In the genomic region with DNA sequence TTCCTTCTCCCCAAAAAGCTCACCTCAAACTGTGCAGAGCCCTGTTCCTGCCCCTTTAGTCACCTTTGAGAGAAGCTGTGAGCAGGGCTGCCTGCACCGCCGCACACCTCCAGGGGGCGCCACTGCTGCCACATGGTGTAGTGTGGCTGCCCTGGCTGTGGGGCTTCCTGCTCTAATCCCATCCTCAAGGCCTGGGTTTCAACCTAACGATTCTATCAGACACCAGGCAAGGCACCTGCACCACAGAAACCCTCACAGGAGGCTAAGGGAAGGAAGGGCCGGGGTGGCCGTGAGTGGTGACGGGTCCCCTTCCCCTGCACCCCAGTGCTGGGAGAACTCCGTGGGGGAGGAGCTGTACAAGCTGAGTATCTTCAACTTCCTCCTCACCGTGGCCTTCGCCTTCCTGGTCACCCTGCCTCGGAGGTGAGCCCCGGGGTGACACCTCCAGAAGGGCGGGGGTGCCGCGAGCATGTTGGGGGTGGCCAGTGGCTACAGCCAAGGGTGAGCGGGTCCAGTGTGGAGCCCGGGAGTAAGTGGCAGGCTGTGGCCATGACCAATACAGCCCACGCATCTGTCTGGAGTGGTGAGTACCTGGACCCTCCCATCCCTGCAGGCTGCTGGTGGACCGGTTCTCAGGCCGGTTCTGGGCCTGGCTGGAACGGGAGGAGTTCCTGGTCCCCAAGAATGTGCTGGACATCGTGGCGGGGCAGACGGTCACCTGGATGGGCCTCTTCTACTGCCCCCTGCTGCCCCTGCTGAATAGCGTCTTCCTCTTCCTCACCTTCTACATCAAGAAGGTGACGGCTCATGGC, we compare ENCODE assay signal across 8 cellular contexts. TPM values are rescaled to one million over a fixed set of nuclear protein-coding genes. Genes with fewer than 3 reads are reported as not detected.
DNase-seq lines count a peak whose midpoint lies in the region; ATAC-seq, FAIRE-seq and TF ChIP-seq lines count a peak whose summit lies in the region.

No MANE protein-coding gene starts in this region.

- H3K27ac Mint-ChIP-seq in CD14-positive monocyte, result peak overlapping the region in 2 of 7 donors; percentile 41 to 49

- TF ChIP-seq EP300 in HepG2 (IDR thresholded peaks at IDR 0.05; ENCODE audit: low read depth in 2 of 2, low read length in 2 of 2), result no peak
- TF ChIP-seq EP300 in HepG2 (CRISPR knock-in tag; IDR thresholded peaks at IDR 0.05; ENCODE audit: borderline replicate concordance), result no peak

- no peaks in the 10 kb centered on the region for H3K36me3 ChIP-seq in HepG2 (replicated peaks in 1 of 2; ENCODE audit: control insufficient read depth in 1 of 2, insufficient read depth in 2 of 2, low read length in 2 of 2)
- H3K36me3 ChIP-seq in vagina, result no peaks in the 10 kb centered on the region

- ATAC-seq in HepG2 (peak; percentile 7), HG02970 (IDR thresholded peaks at IDR 0.05; ENCODE audit: low FRiP score, unreplicated experiment) (no peak)

- H3K4me3 Mint-ChIP-seq in CD14-positive monocyte, result peak overlapping the region in 1 of 2 donors; percentile 51

- H3K4me2 ChIP-seq in HepG2 (ENCODE audit: low read depth, low read length), result peak overlapping the region; percentile 77

- in situ Hi-C loops in HepG2 (cut with HindIII; ENCODE audit: extremely low pct_ligation_motif_present, low pct_unique_long_range_greater_than_20kb), result no loop called here

- peak; percentile 73 for DNase-seq in CD14-positive monocyte (ENCODE audit: low spot score)
- peak; percentile 63 for DNase-seq in KG1 (lab: John Stamatoyannopoulos, UW)
- peak; percentile 72 to 76 for DNase-seq in activated T-cell treated with anti-CD3 and anti-CD28 coated beads, Interleukin-2, amount 50 U/mL, for 48 hours
- no peak for DNase-seq in HepG2 (ENCODE audit: low spot score)
- DNase-seq in vagina (ENCODE audit: extremely low spot score in 2 of 2), result no peak
- DNase-seq in NCI-H2196 (lab: John Stamatoyannopoulos, UW; ENCODE audit: unreplicated experiment), result no peak
- DNase-seq in GM19239 (ENCODE audit: insufficient read length, low spot score), result no peak

- TF ChIP-seq CTCF in CD14-positive monocyte (IDR thresholded peaks at IDR 0.05) (peak; percentile 72), HepG2 (CRISPR knock-in tag; IDR thresholded peaks at IDR 0.05) (peak; percentile 87), vagina (IDR thresholded peaks at IDR 0.05) (no peak)

- no peaks in the 10 kb centered on the region for H3K9me3 Mint-ChIP-seq in CD14-positive monocyte

- 20% methylated on average over 18 of the region's 26 CpGs for WGBS in HepG2 (ENCODE audit: low lambda C conversion rate)

- H3K9ac ChIP-seq in HepG2 (ENCODE audit: insufficient read depth, low read depth, low read length), result peak overlapping the region; percentile 41

- no peaks in the 10 kb centered on the region for H3K9me3 ChIP-seq in HepG2 (ENCODE audit: low read length)
- no peaks in the 10 kb centered on the region for H3K9me3 ChIP-seq in vagina

- TF ChIP-seq POLR2A in HepG2 (IDR thresholded peaks at IDR 0.05; ENCODE audit: insufficient read depth in 1 of 2, low read depth in 2 of 2, low read length in 2 of 2) (no peak), vagina (IDR thresholded peaks at IDR 0.05) (no peak)

- H3K4me1 ChIP-seq in HepG2 (ENCODE audit: insufficient read depth, low read length) (peaks cover 97% of the 10 kb centered on the region), vagina (peaks cover 26% of the 10 kb centered on the region)

- H3K79me2 ChIP-seq in HepG2 (ENCODE audit: insufficient read depth, low read length), result no peaks in the 10 kb centered on the region

- peaks cover 0 to 5% (median 0%) of the 10 kb centered on the region in 3 donors for H3K27me3 Mint-ChIP-seq in CD14-positive monocyte (ENCODE audit: low read depth in 3 of 3)

- H3K4me1 Mint-ChIP-seq in CD14-positive monocyte, result peaks cover 76% of the 10 kb centered on the region

- H2AFZ ChIP-seq in HepG2 (ENCODE audit: low read length), result no peak overlapping the region

- TF ChIP-seq RAD21 in HepG2 (CRISPR knock-in tag; IDR thresholded peaks at IDR 0.05), result peak; percentile 56; the same call in 1 of the 2 replicates

- H3K27ac ChIP-seq in HepG2 (ENCODE audit: extremely low read length, insufficient read depth, low read length) (no peak overlapping the region), vagina (no peak overlapping the region)

- no peaks in the 10 kb centered on the region for H4K20me1 ChIP-seq in HepG2 (ENCODE audit: insufficient read depth, low read length)

- H3K27me3 ChIP-seq in HepG2 (ENCODE audit: control insufficient read depth in 1 of 2, insufficient read depth in 2 of 2, low read length in 2 of 2) (peaks cover 5 to 14% of the 10 kb centered on the region in 2 experiments; a peak in 4 of 5 replicates), vagina (no peaks in the 10 kb centered on the region)

- H3K36me3 Mint-ChIP-seq in CD14-positive monocyte, result peaks cover 51 to 70% of the 10 kb centered on the region in 2 donors

- intact Hi-C loops in CD14-positive monocyte (cut with micrococcal nuclease), result loop anchor here in 1 of 2 donors (5.0 kb wide), 1 partner anchor 35 kb away; no protein-coding TSS in a partner anchor
- intact Hi-C loops in HepG2 (cut with micrococcal nuclease; ENCODE audit: unreplicated experiment), result no loop called here
- intact Hi-C loops in vagina (cut with DNase I), result no loop called here

- CTCF ChIA-PET in HepG2 (lab: Yijun Ruan, JAX; ENCODE audit: low intra/inter-chr PET ratio, low total read pairs), result interaction anchor here (0.8 to 1.5 kb wide), 3 partner anchors 20 to 25 kb away, joined by 3 to 6 read pairs (median 4); no protein-coding TSS in a partner anchor

- H3K4me3 ChIP-seq in HepG2 (replicated peaks in 1 of 3; ENCODE audit: insufficient read depth in 1 of 3, low read depth in 2 of 3, low read length in 3 of 3) (peak overlapping the region in 1 of 3 experiments; percentile 59; a peak in 2 of 6 replicates), vagina (no peak overlapping the region)

- POLR2A ChIA-PET in HepG2 (lab: Yijun Ruan, JAX), result interaction anchor here (5.0 kb wide), 1 partner anchor 9 kb away, joined by 57 read pairs; the partner anchor contains the start of gene TMC6

- FAIRE-seq in HepG2 (lab: Jason Lieb, UNC), result no peak
- FAIRE-seq in GM19239 (lab: Jason Lieb, UNC), result no peak

- no TSS peak for BruUV-seq in HepG2 (replicated peaks; lab: Mats Ljungman, UMichigan)

RNA-seq across cellular contexts. Expression of gene TMC8, which starts 7.0 kb away (rescaled TPM):
- polyA plus RNA-seq in CD14-positive monocyte, result 10 to 100 TPM; 13.3 to 15.1 TPM
- total RNA-seq in HepG2 (2016; rRNA removed; fragmentation: Illumina TruSeq; extraction: Trizol), result 0.08 and 0.53 TPM in 2 replicates
- 0.09 and 0.61 TPM in 2 replicates for total RNA-seq in HepG2 (2016; cell fraction: cytosol; rRNA removed; fragmentation: Illumina TruSeq; extraction: Trizol; ENCODE audit: low read depth)
- 0.04 and 0.65 TPM in 2 replicates for total RNA-seq in HepG2 (2016; cell fraction: insoluble cytoplasmic fraction; rRNA removed; fragmentation: Illumina TruSeq; extraction: Trizol)
- 0.83 TPM in 2 replicates for total RNA-seq in HepG2 (2016; cell fraction: membrane; rRNA removed; fragmentation: Illumina TruSeq; extraction: Trizol)
- total RNA-seq in HepG2 (2016; cell fraction: nucleus; rRNA removed; fragmentation: Illumina TruSeq; extraction: Trizol), result 0.85 and 1.9 TPM in 2 replicates
- polyA plus RNA-seq in HepG2 (2011; rRNA removed), result 7.8 and 11.1 TPM in 2 replicates
- 5.7 and 7.7 TPM in 2 replicates for polyA plus RNA-seq in HepG2 (2011; cell fraction: cytosol; rRNA removed)
- polyA plus RNA-seq in HepG2 (2011; cell fraction: nucleus; rRNA removed), result 35.7 and 61.8 TPM in 2 replicates
- 5.3 and 8.8 TPM in 2 replicates for polyA plus RNA-seq in HepG2 (2012)
- 0.12 TPM in 1 of 2 replicates, not detected in the other for polyA plus RNA-seq in HepG2 (2016; cell fraction: cytosol; fragmentation: Illumina TruSeq; extraction: Trizol; ENCODE audit: low read depth)
- 0.13 and 0.74 TPM in 2 replicates for polyA plus RNA-seq in HepG2 (2016; cell fraction: insoluble cytoplasmic fraction; fragmentation: Illumina TruSeq; extraction: Trizol; ENCODE audit: low read depth)
- 0.10 and 0.13 TPM in 2 replicates for polyA plus RNA-seq in HepG2 (2016; cell fraction: membrane; fragmentation: Illumina TruSeq; extraction: Trizol; ENCODE audit: low read depth)
- polyA plus RNA-seq in HepG2 (2016; cell fraction: nucleus; fragmentation: Illumina TruSeq; extraction: Trizol; ENCODE audit: insufficient read depth, low read depth), result 0.76 and 1.7 TPM in 2 replicates
- polyA minus RNA-seq in HepG2 (2011; rRNA and poly(A)+ RNA removed; ENCODE audit: low replicate concordance), result 0.51 and 13.2 TPM in 2 replicates
- polyA minus RNA-seq in HepG2 (2011; cell fraction: cytosol; rRNA and poly(A)+ RNA removed), result 4.5 and 4.8 TPM in 2 replicates
- 12.2 and 14.3 TPM in 2 replicates for polyA minus RNA-seq in HepG2 (2011; cell fraction: nucleus; rRNA and poly(A)+ RNA removed)
- total RNA-seq in vagina, result 24.6 TPM

RNA-seq across cellular contexts. Expression of gene C17orf99, which starts 8.6 kb away (rescaled TPM):
- polyA plus RNA-seq in CD14-positive monocyte, result not detected
- total RNA-seq in HepG2 (2016; rRNA removed; fragmentation: Illumina TruSeq; extraction: Trizol), result 0.22 and 1.7 TPM in 2 replicates
- total RNA-seq in HepG2 (2016; cell fraction: cytosol; rRNA removed; fragmentation: Illumina TruSeq; extraction: Trizol; ENCODE audit: low read depth), result 0.51 and 0.88 TPM in 2 replicates
- 0.84 and 0.86 TPM in 2 replicates for total RNA-seq in HepG2 (2016; cell fraction: insoluble cytoplasmic fraction; rRNA removed; fragmentation: Illumina TruSeq; extraction: Trizol)
- total RNA-seq in HepG2 (2016; cell fraction: membrane; rRNA removed; fragmentation: Illumina TruSeq; extraction: Trizol), result 1.1 and 1.2 TPM in 2 replicates
- total RNA-seq in HepG2 (2016; cell fraction: nucleus; rRNA removed; fragmentation: Illumina TruSeq; extraction: Trizol), result 0.38 and 2.4 TPM in 2 replicates
- 1.9 and 2.8 TPM in 2 replicates for polyA plus RNA-seq in HepG2 (2011; rRNA removed)
- 1.1 and 1.8 TPM in 2 replicates for polyA plus RNA-seq in HepG2 (2011; cell fraction: cytosol; rRNA removed)
- 5.8 and 10.0 TPM in 2 replicates for polyA plus RNA-seq in HepG2 (2011; cell fraction: nucleus; rRNA removed)
- 1.5 and 2.2 TPM in 2 replicates for polyA plus RNA-seq in HepG2 (2012)
- polyA plus RNA-seq in HepG2 (2016; cell fraction: cytosol; fragmentation: Illumina TruSeq; extraction: Trizol; ENCODE audit: low read depth), result 0.23 and 0.46 TPM in 2 replicates
- 0.60 TPM in 1 of 2 replicates, not detected in the other for polyA plus RNA-seq in HepG2 (2016; cell fraction: insoluble cytoplasmic fraction; fragmentation: Illumina TruSeq; extraction: Trizol; ENCODE audit: low read depth)
- 0.59 and 1.1 TPM in 2 replicates for polyA plus RNA-seq in HepG2 (2016; cell fraction: membrane; fragmentation: Illumina TruSeq; extraction: Trizol; ENCODE audit: low read depth)
- 2.4 and 2.9 TPM in 2 replicates for polyA plus RNA-seq in HepG2 (2016; cell fraction: nucleus; fragmentation: Illumina TruSeq; extraction: Trizol; ENCODE audit: insufficient read depth, low read depth)
- polyA minus RNA-seq in HepG2 (2011; rRNA and poly(A)+ RNA removed; ENCODE audit: low replicate concordance), result 0.72 TPM in 1 of 2 replicates, not detected in the other
- polyA minus RNA-seq in HepG2 (2011; cell fraction: cytosol; rRNA and poly(A)+ RNA removed), result not detected in 2 replicates
- polyA minus RNA-seq in HepG2 (2011; cell fraction: nucleus; rRNA and poly(A)+ RNA removed), result 1.5 and 3.1 TPM in 2 replicates
- total RNA-seq in vagina, result not detected

RNA-seq across cellular contexts. Expression of gene TMC6, which starts 9.0 kb away (rescaled TPM):
- polyA plus RNA-seq in CD14-positive monocyte, result 10 to 100 TPM; 60.1 to 79.2 TPM
- total RNA-seq in HepG2 (2016; rRNA removed; fragmentation: Illumina TruSeq; extraction: Trizol), result 20.4 and 48.4 TPM in 2 replicates
- 21.4 and 23.6 TPM in 2 replicates for total RNA-seq in HepG2 (2016; cell fraction: cytosol; rRNA removed; fragmentation: Illumina TruSeq; extraction: Trizol; ENCODE audit: low read depth)
- 19.7 and 47.9 TPM in 2 replicates for total RNA-seq in HepG2 (2016; cell fraction: insoluble cytoplasmic fraction; rRNA removed; fragmentation: Illumina TruSeq; extraction: Trizol)
- 29.0 and 34.4 TPM in 2 replicates for total RNA-seq in HepG2 (2016; cell fraction: membrane; rRNA removed; fragmentation: Illumina TruSeq; extraction: Trizol)
- 47.2 and 55.0 TPM in 2 replicates for total RNA-seq in HepG2 (2016; cell fraction: nucleus; rRNA removed; fragmentation: Illumina TruSeq; extraction: Trizol)
- 99.1 and 118 TPM in 2 replicates for polyA plus RNA-seq in HepG2 (2011; rRNA removed)
- 42.4 and 70.8 TPM in 2 replicates for polyA plus RNA-seq in HepG2 (2011; cell fraction: cytosol; rRNA removed)
- polyA plus RNA-seq in HepG2 (2011; cell fraction: nucleus; rRNA removed), result 648 and 982 TPM in 2 replicates
- 45.7 and 50.3 TPM in 2 replicates for polyA plus RNA-seq in HepG2 (2012)
- 8.9 and 10.6 TPM in 2 replicates for polyA plus RNA-seq in HepG2 (2016; cell fraction: cytosol; fragmentation: Illumina TruSeq; extraction: Trizol; ENCODE audit: low read depth)
- polyA plus RNA-seq in HepG2 (2016; cell fraction: insoluble cytoplasmic fraction; fragmentation: Illumina TruSeq; extraction: Trizol; ENCODE audit: low read depth), result 16.1 and 17.9 TPM in 2 replicates
- 18.2 and 19.0 TPM in 2 replicates for polyA plus RNA-seq in HepG2 (2016; cell fraction: membrane; fragmentation: Illumina TruSeq; extraction: Trizol; ENCODE audit: low read depth)
- 126 and 147 TPM in 2 replicates for polyA plus RNA-seq in HepG2 (2016; cell fraction: nucleus; fragmentation: Illumina TruSeq; extraction: Trizol; ENCODE audit: insufficient read depth, low read depth)
- 23.3 and 152 TPM in 2 replicates for polyA minus RNA-seq in HepG2 (2011; rRNA and poly(A)+ RNA removed; ENCODE audit: low replicate concordance)
- 48.9 and 63.1 TPM in 2 replicates for polyA minus RNA-seq in HepG2 (2011; cell fraction: cytosol; rRNA and poly(A)+ RNA removed)
- polyA minus RNA-seq in HepG2 (2011; cell fraction: nucleus; rRNA and poly(A)+ RNA removed), result 92.6 and 109 TPM in 2 replicates
- total RNA-seq in vagina, result 64.8 TPM

RNA-seq across cellular contexts. Expression of gene SYNGR2, which starts 30.8 kb away (rescaled TPM):
- polyA plus RNA-seq in CD14-positive monocyte (100 to 1,000 TPM; 350 to 402 TPM), HepG2 (2011; rRNA removed) (170 and 192 TPM in 2 replicates)
- total RNA-seq in HepG2 (2016; rRNA removed; fragmentation: Illumina TruSeq; extraction: Trizol) (28.7 and 46.7 TPM in 2 replicates), vagina (82.3 TPM)
- 15.8 and 18.7 TPM in 2 replicates for total RNA-seq in HepG2 (2016; cell fraction: cytosol; rRNA removed; fragmentation: Illumina TruSeq; extraction: Trizol; ENCODE audit: low read depth)
- 21.7 and 51.0 TPM in 2 replicates for total RNA-seq in HepG2 (2016; cell fraction: insoluble cytoplasmic fraction; rRNA removed; fragmentation: Illumina TruSeq; extraction: Trizol)
- total RNA-seq in HepG2 (2016; cell fraction: membrane; rRNA removed; fragmentation: Illumina TruSeq; extraction: Trizol), result 31.9 and 34.8 TPM in 2 replicates
- 43.0 and 51.6 TPM in 2 replicates for total RNA-seq in HepG2 (2016; cell fraction: nucleus; rRNA removed; fragmentation: Illumina TruSeq; extraction: Trizol)
- 200 and 244 TPM in 2 replicates for polyA plus RNA-seq in HepG2 (2011; cell fraction: cytosol; rRNA removed)
- 116 and 129 TPM in 2 replicates for polyA plus RNA-seq in HepG2 (2011; cell fraction: nucleus; rRNA removed)
- 52.7 and 59.2 TPM in 2 replicates for polyA plus RNA-seq in HepG2 (2012)
- 35.1 and 40.6 TPM in 2 replicates for polyA plus RNA-seq in HepG2 (2016; cell fraction: cytosol; fragmentation: Illumina TruSeq; extraction: Trizol; ENCODE audit: low read depth)
- 52.5 and 60.0 TPM in 2 replicates for polyA plus RNA-seq in HepG2 (2016; cell fraction: insoluble cytoplasmic fraction; fragmentation: Illumina TruSeq; extraction: Trizol; ENCODE audit: low read depth)
- polyA plus RNA-seq in HepG2 (2016; cell fraction: membrane; fragmentation: Illumina TruSeq; extraction: Trizol; ENCODE audit: low read depth), result 62.1 and 68.8 TPM in 2 replicates
- 160 and 166 TPM in 2 replicates for polyA plus RNA-seq in HepG2 (2016; cell fraction: nucleus; fragmentation: Illumina TruSeq; extraction: Trizol; ENCODE audit: insufficient read depth, low read depth)
- 231 and 401 TPM in 2 replicates for polyA minus RNA-seq in HepG2 (2011; rRNA and poly(A)+ RNA removed; ENCODE audit: low replicate concordance)
- 73.3 and 75.3 TPM in 2 replicates for polyA minus RNA-seq in HepG2 (2011; cell fraction: cytosol; rRNA and poly(A)+ RNA removed)
- polyA minus RNA-seq in HepG2 (2011; cell fraction: nucleus; rRNA and poly(A)+ RNA removed), result 23.0 and 28.7 TPM in 2 replicates

RNA-seq across cellular contexts. Expression of gene TK1, which starts 49.3 kb away (rescaled TPM):
- polyA plus RNA-seq in CD14-positive monocyte, result 1 to 10 TPM; 1.4 to 2.0 TPM
- total RNA-seq in HepG2 (2016; rRNA removed; fragmentation: Illumina TruSeq; extraction: Trizol), result 96.0 and 114 TPM in 2 replicates
- 20.1 and 22.9 TPM in 2 replicates for total RNA-seq in HepG2 (2016; cell fraction: cytosol; rRNA removed; fragmentation: Illumina TruSeq; extraction: Trizol; ENCODE audit: low read depth)
- 95.6 and 109 TPM in 2 replicates for total RNA-seq in HepG2 (2016; cell fraction: insoluble cytoplasmic fraction; rRNA removed; fragmentation: Illumina TruSeq; extraction: Trizol)
- 30.2 and 33.7 TPM in 2 replicates for total RNA-seq in HepG2 (2016; cell fraction: membrane; rRNA removed; fragmentation: Illumina TruSeq; extraction: Trizol)
- total RNA-seq in HepG2 (2016; cell fraction: nucleus; rRNA removed; fragmentation: Illumina TruSeq; extraction: Trizol), result 38.0 and 39.0 TPM in 2 replicates
- polyA plus RNA-seq in HepG2 (2011; rRNA removed), result 33.2 and 45.0 TPM in 2 replicates
- polyA plus RNA-seq in HepG2 (2011; cell fraction: cytosol; rRNA removed), result 36.3 and 78.7 TPM in 2 replicates
- polyA plus RNA-seq in HepG2 (2011; cell fraction: nucleus; rRNA removed), result 27.9 and 41.4 TPM in 2 replicates
- polyA plus RNA-seq in HepG2 (2012), result 15.9 and 24.5 TPM in 2 replicates
- 18.4 and 18.5 TPM in 2 replicates for polyA plus RNA-seq in HepG2 (2016; cell fraction: cytosol; fragmentation: Illumina TruSeq; extraction: Trizol; ENCODE audit: low read depth)
- 130 and 138 TPM in 2 replicates for polyA plus RNA-seq in HepG2 (2016; cell fraction: insoluble cytoplasmic fraction; fragmentation: Illumina TruSeq; extraction: Trizol; ENCODE audit: low read depth)
- polyA plus RNA-seq in HepG2 (2016; cell fraction: membrane; fragmentation: Illumina TruSeq; extraction: Trizol; ENCODE audit: low read depth), result 21.2 and 23.8 TPM in 2 replicates
- polyA plus RNA-seq in HepG2 (2016; cell fraction: nucleus; fragmentation: Illumina TruSeq; extraction: Trizol; ENCODE audit: insufficient read depth, low read depth), result 61.0 and 63.4 TPM in 2 replicates
- polyA minus RNA-seq in HepG2 (2011; rRNA and poly(A)+ RNA removed; ENCODE audit: low replicate concordance), result 74.6 and 146 TPM in 2 replicates
- polyA minus RNA-seq in HepG2 (2011; cell fraction: cytosol; rRNA and poly(A)+ RNA removed), result 21.4 and 38.3 TPM in 2 replicates
- polyA minus RNA-seq in HepG2 (2011; cell fraction: nucleus; rRNA and poly(A)+ RNA removed), result 10.7 and 15.2 TPM in 2 replicates
- 3.7 TPM for total RNA-seq in vagina

Comparison
In these comparisons a context has a peak if more than half of its experiments do, and no peak if none do; other contexts are left out.
1. DNase-seq: peak in CD14-positive monocyte (single experiment), KG1 (single experiment) and activated T-cell treated with anti-CD3 and anti-CD28 coated beads, Interleukin-2, amount 50 U/mL, for 48 hours (2 of 2); none in HepG2 (single experiment), vagina (0 of 2), NCI-H2196 (single experiment) and GM19239 (single experiment).
2. CTCF ChIP-seq: peak in CD14-positive monocyte (single experiment) and HepG2 (single experiment); none in vagina (0 of 3).